10 cellular contexts compared by ENCODE assay signal in genomic region chr5:122163151-122164069, GRCh38. TPM values are rescaled to one million over a fixed set of nuclear protein-coding genes. Genes with fewer than 3 reads are reported as not detected.
DNase-seq lines count a peak whose midpoint lies in the region; ATAC-seq and TF ChIP-seq lines count a peak whose summit lies in the region.
"Had no signal": no experiment of that assay in that cellular context is flagged by ENCODE, and none has a peak within 500 bp of the region (broad histone marks: within the 10 kb centered on the region; RNA-seq: fewer than 3 reads in every experiment).

No MANE protein-coding gene starts in this region.

- no peaks in the 10 kb centered on the region for H3K36me3 ChIP-seq in RWPE2 (ENCODE audit: low read depth)

- no peak for TF ChIP-seq CTCF in RWPE2 (IDR thresholded peaks at IDR 0.05; ENCODE audit: poor library complexity, severe bottlenecking)

- H3K4me1 ChIP-seq in RWPE2 (ENCODE audit: insufficient read depth, poor library complexity, severe bottlenecking): peaks cover 19% of the 10 kb centered on the region

- H3K4me3 ChIP-seq in RWPE2 (ENCODE audit: severe bottlenecking) (no peak overlapping the region), skeletal muscle cell (ENCODE audit: low read depth, low read length) (no peak overlapping the region)

- peak; percentile 92 for ATAC-seq in RWPE2 (ENCODE audit: low read depth)
- no peak for ATAC-seq in HG02623 (IDR thresholded peaks at IDR 0.05; ENCODE audit: unreplicated experiment)
- ATAC-seq in left lobe of liver: no peak

- H3K9me3 ChIP-seq in RWPE2 (ENCODE audit: severe bottlenecking): no peaks in the 10 kb centered on the region

- peak overlapping the region; percentile 73 for H3K27ac ChIP-seq in RWPE2 (ENCODE audit: poor library complexity, severe bottlenecking)

- DNase-seq in GM03348 (ENCODE audit: low spot score) (peak; percentile 79), RWPE2 (ENCODE audit: low spot score) (no peak), fibroblast of the conjunctiva (ENCODE audit: low read depth) (peak; percentile 70), skeletal muscle cell (ENCODE audit: low read depth) (peak; percentile 88), activated T-cell treated with anti-CD3 and anti-CD28 coated beads for 4 hours (no peak), left lobe of liver (ENCODE audit: low spot score) (no peak)
- DNase-seq in activated naive CD4-positive, alpha-beta T cell treated with anti-CD3 and anti-CD28 coated beads, Interleukin-2, amount 50 U/mL, for 16 hours: no peak
- DNase-seq: activated CD8-positive, alpha-beta memory T cell treated with anti-CD3 and anti-CD28 coated beads, Interleukin-2, amount 50 U/mL, for 4 hours; stimulated activated CD4-positive, alpha-beta T cell treated with anti-CD3 and anti-CD28 coated beads, Interleukin-2, amount 100 ng/mL, for 48 hours had no signal

- H3K27me3 ChIP-seq in RWPE2 (ENCODE audit: insufficient read depth, poor library complexity, severe bottlenecking): no peaks in the 10 kb centered on the region

RNA-seq across cellular contexts. Expression of gene ZNF474, which starts 34.1 kb away (rescaled TPM):
- total RNA-seq in left lobe of liver: 0.13 TPM

Comparison
In these comparisons a context has a peak if more than half of its experiments do, and no peak if none do; other contexts are left out.
1. DNase-seq: peak in GM03348 (single experiment), fibroblast of the conjunctiva (single experiment) and skeletal muscle cell (single experiment); none in RWPE2 (single experiment), activated T-cell treated with anti-CD3 and anti-CD28 coated beads for 4 hours (single experiment), left lobe of liver (single experiment) and activated naive CD4-positive, alpha-beta T cell treated with anti-CD3 and anti-CD28 coated beads, Interleukin-2, amount 50 U/mL, for 16 hours (single experiment).